In genomic region chr18:74196220-74197119, GRCh38 we compare ENCODE assay signal across 8 cellular contexts. TPM values are rescaled to one million over a fixed set of nuclear protein-coding genes. Genes with fewer than 3 reads are reported as not detected.
DNase-seq lines count a peak whose midpoint lies in the region; ATAC-seq and TF ChIP-seq lines count a peak whose summit lies in the region.

No MANE protein-coding gene starts in this region.

- in situ Hi-C loops in SK-MEL-5 (cut with HindIII; ENCODE audit: low pct_unique_long_range_greater_than_20kb, low sequenced_read_pairs): no loop called here

- POLR2A ChIA-PET in HEK293T (lab: Yijun Ruan, JAX): no interaction called here
- POLR2A ChIA-PET in activated naive CD8-positive, alpha-beta T cell treated with anti-CD3 and anti-CD28 coated beads, Interleukin-2, amount 10 ng/mL, durations not matched to agents 7 days and 5 days (lab: Charles Lee): no interaction called here

- peak overlapping the region; percentile 72 for H3K4me3 Mint-ChIP-seq in activated naive CD8-positive, alpha-beta T cell treated with anti-CD3 and anti-CD28 coated beads, Interleukin-2, amount 10 ng/mL, durations not matched to agents 7 days and 5 days

- peaks cover 8% of the 10 kb centered on the region for H3K27me3 Mint-ChIP-seq in activated naive CD8-positive, alpha-beta T cell treated with anti-CD3 and anti-CD28 coated beads, Interleukin-2, amount 10 ng/mL, durations not matched to agents 7 days and 5 days

- no peaks in the 10 kb centered on the region for H3K9me3 Mint-ChIP-seq in activated naive CD8-positive, alpha-beta T cell treated with anti-CD3 and anti-CD28 coated beads, Interleukin-2, amount 10 ng/mL, durations not matched to agents 7 days and 5 days

- peak; percentile 82 for ATAC-seq in activated naive CD8-positive, alpha-beta T cell treated with anti-CD3 and anti-CD28 coated beads, Interleukin-2, amount 10 ng/mL, durations not matched to agents 7 days and 5 days (ENCODE audit: low read depth)
- ATAC-seq in left cardiac atrium: peak; percentile 75 to 86

- peak overlapping the region; percentile 64 for H3K27ac Mint-ChIP-seq in activated naive CD8-positive, alpha-beta T cell treated with anti-CD3 and anti-CD28 coated beads, Interleukin-2, amount 10 ng/mL, durations not matched to agents 7 days and 5 days

- H3K4me3 ChIP-seq in GM12865 (ENCODE audit: low read depth, low read length): no peak overlapping the region

- CTCF ChIA-PET in HEK293T (lab: Yijun Ruan, JAX): interaction anchor here (4.2 kb wide), 1 partner anchor 146 kb away, joined by 17 read pairs; no protein-coding TSS in a partner anchor

- DNase-seq in GM12865 (ENCODE audit: low read depth) (peak; percentile 64), HEK293T (ENCODE audit: extremely low spot score) (peak; percentile 62), M059J (ENCODE audit: low read depth) (peak; percentile 62), SK-MEL-5 (ENCODE audit: low read depth, low spot score) (peak; percentile 80), left cardiac atrium (no peak), retina (peak; percentile 86), ecto neural progenitor cell (ENCODE audit: low spot score) (no peak)
- no peak for DNase-seq in activated naive CD8-positive, alpha-beta T cell treated with anti-CD3 and anti-CD28 coated beads, Interleukin-2, amount 10 ng/mL, durations not matched to agents 7 days and 5 days

- H3K36me3 Mint-ChIP-seq in activated naive CD8-positive, alpha-beta T cell treated with anti-CD3 and anti-CD28 coated beads, Interleukin-2, amount 10 ng/mL, durations not matched to agents 7 days and 5 days: no peaks in the 10 kb centered on the region

- intact Hi-C loops in left cardiac atrium (cut with DNase I): loop anchor here in 1 of 2 donors (2.0 to 5.0 kb wide), 3 partner anchors 146 to 351 kb away; no protein-coding TSS in a partner anchor

- TF ChIP-seq CTCF in GM12865 (IDR thresholded peaks at IDR 0.05; ENCODE audit: insufficient read depth, low read depth, low read length, missing control alignments): peak; percentile 73

- H3K4me1 Mint-ChIP-seq in activated naive CD8-positive, alpha-beta T cell treated with anti-CD3 and anti-CD28 coated beads, Interleukin-2, amount 10 ng/mL, durations not matched to agents 7 days and 5 days: peaks cover 3% of the 10 kb centered on the region

TF ChIP-seq in HEK293T, 16 proteins besides CTCF, POLR2A, EP300 and RAD21:
- no peak for TF ChIP-seq BHLHE40 (IDR thresholded peaks at IDR 0.05; ENCODE audit: borderline replicate concordance)
- TF ChIP-seq ARNT (IDR thresholded peaks at IDR 0.05): no peak
- no peak for TF ChIP-seq L3MBTL2 (conservative IDR thresholded peaks at IDR 0.05)
- TF ChIP-seq FOXA1 (IDR thresholded peaks at IDR 0.05): no peak

RNA-seq across cellular contexts. Expression of gene TIMM21, which starts 48.1 kb away (rescaled TPM):
- 45.3 and 54.2 TPM in 2 replicates for total RNA-seq in M059J (2014; rRNA removed; shearing (Covaris generic))
- 53.0 and 53.2 TPM in 2 replicates for total RNA-seq in SK-MEL-5 (2014; rRNA removed; shearing (Covaris generic))
- polyA plus RNA-seq in SK-MEL-5 (2015; cell fraction: cytosol; rRNA removed): 32.4 and 51.7 TPM in 2 replicates
- polyA plus RNA-seq in SK-MEL-5 (2015; cell fraction: nucleus; rRNA removed): 157 and 188 TPM in 2 replicates
- total RNA-seq in activated naive CD8-positive, alpha-beta T cell treated with anti-CD3 and anti-CD28 coated beads, Interleukin-2, amount 10 ng/mL, durations not matched to agents 7 days and 5 days: 10 to 100 TPM; 27.3 to 30.8 TPM
- total RNA-seq in left cardiac atrium: 100 to 1,000 TPM in 1 of 2 donors, 10 to 100 TPM in 1; 95.3 to 114 TPM

RNA-seq across cellular contexts. Expression of gene FBXO15, which starts 48.8 kb away (rescaled TPM):
- total RNA-seq in M059J (2014; rRNA removed; shearing (Covaris generic)): 0.17 and 0.71 TPM in 2 replicates
- 1.0 and 1.3 TPM in 2 replicates for total RNA-seq in SK-MEL-5 (2014; rRNA removed; shearing (Covaris generic))
- polyA plus RNA-seq in SK-MEL-5 (2015; cell fraction: cytosol; rRNA removed): 0.25 and 0.54 TPM in 2 replicates
- polyA plus RNA-seq in SK-MEL-5 (2015; cell fraction: nucleus; rRNA removed): 1.9 TPM in 1 of 2 replicates, not detected in the other
- total RNA-seq in activated naive CD8-positive, alpha-beta T cell treated with anti-CD3 and anti-CD28 coated beads, Interleukin-2, amount 10 ng/mL, durations not matched to agents 7 days and 5 days: 1 to 10 TPM; 2.0 to 2.1 TPM
- under 1 TPM in 1 of 2 donors, not detected in 1; 0.47 TPM for total RNA-seq in left cardiac atrium

Comparison
In these comparisons a context has a peak if more than half of its experiments do, and no peak if none do; other contexts are left out.
1. DNase-seq: peak in GM12865 (single experiment), HEK293T (single experiment), M059J (single experiment), SK-MEL-5 (single experiment) and retina (single experiment); none in activated naive CD8-positive, alpha-beta T cell treated with anti-CD3 and anti-CD28 coated beads, Interleukin-2, amount 10 ng/mL, durations not matched to agents 7 days and 5 days (single experiment), left cardiac atrium (single experiment) and ecto neural progenitor cell (single experiment).